ENCODE assay signal across 40 cellular contexts in the genomic region with DNA sequence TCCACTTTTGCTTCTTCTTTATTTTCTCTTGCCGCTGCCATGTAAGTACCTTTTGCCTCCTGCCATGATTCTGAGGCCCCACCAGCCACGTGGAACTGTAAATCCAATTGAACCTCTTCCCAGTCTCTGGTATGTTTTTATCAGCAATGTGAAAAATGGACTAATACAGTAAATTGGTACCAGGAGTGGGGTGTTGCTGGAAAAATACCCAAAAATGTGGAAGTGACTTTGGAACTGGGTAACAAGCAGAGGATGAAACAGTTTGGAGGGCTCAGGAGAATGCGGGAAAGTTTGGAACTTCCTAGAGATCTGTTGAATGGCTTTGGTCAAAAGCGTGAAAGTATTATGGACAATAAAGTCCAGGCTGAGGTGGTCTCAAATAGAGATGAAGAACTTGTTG.
"Had no signal": no experiment of that assay in that cellular context is flagged by ENCODE, and none has a peak within 500 bp of the region (broad histone marks: within the 10 kb centered on the region; RNA-seq: fewer than 3 reads in every experiment).

No MANE protein-coding gene starts in this region.

- H3K36me3 ChIP-seq: adrenal gland, ascending aorta, brain microvascular endothelial cell, breast epithelium, cardiac muscle cell had no signal

- H3K4me1 Mint-ChIP-seq: activated naive CD4-positive, alpha-beta T cell treated with anti-CD3 and anti-CD28 coated beads, Interleukin-2, amount 10 ng/mL, durations not matched to agents 7 days and 5 days; activated naive CD4-positive, alpha-beta T cell treated with anti-CD3 and anti-CD28 coated beads, Interleukin-2, amount 50 U/mL, for 24 hours; activated naive CD8-positive, alpha-beta T cell treated with anti-CD3 and anti-CD28 coated beads for 36 hours; activated naive CD8-positive, alpha-beta T cell treated with anti-CD3 and anti-CD28 coated beads, Interleukin-2, amount 10 ng/mL, durations not matched to agents 7 days and 5 days; activated naive CD8-positive, alpha-beta T cell treated with anti-CD3 and anti-CD28 coated beads, Interleukin-2, amount 50 U/mL, for 24 hours; activated T-helper 17 cell treated with anti-CD3 and anti-CD28 coated beads, Interleukin-2, amount 50 U/mL, for 72 hours; brain; central memory CD8-positive, alpha-beta T cell had no signal

- H3K27ac Mint-ChIP-seq: activated naive CD4-positive, alpha-beta T cell treated with anti-CD3 and anti-CD28 coated beads for 36 hours; activated naive CD4-positive, alpha-beta T cell treated with anti-CD3 and anti-CD28 coated beads, Interleukin-2, amount 10 ng/mL, durations not matched to agents 7 days and 5 days; activated naive CD4-positive, alpha-beta T cell treated with anti-CD3 and anti-CD28 coated beads, Interleukin-2, amount 50 U/mL, for 24 hours; activated naive CD4-positive, alpha-beta T cell treated with anti-CD3 and anti-CD28 coated beads, Interleukin-2, amount 50 U/mL, for 72 hours; activated naive CD8-positive, alpha-beta T cell; activated naive CD8-positive, alpha-beta T cell treated with anti-CD3 and anti-CD28 coated beads for 36 hours; activated naive CD8-positive, alpha-beta T cell treated with anti-CD3 and anti-CD28 coated beads, Interleukin-2, amount 10 ng/mL, durations not matched to agents 7 days and 5 days; activated naive CD8-positive, alpha-beta T cell treated with anti-CD3 and anti-CD28 coated beads, Interleukin-2, amount 50 U/mL, for 24 hours; activated T-cell treated with anti-CD3 and anti-CD28 coated beads, Interleukin-2, amount 50 U/mL, for 24 hours; activated T-cell treated with anti-CD3 and anti-CD28 coated beads, Interleukin-2, amount 50 U/mL, for 72 hours; activated T-helper 1 cell treated with anti-CD3 and anti-CD28 coated beads, Interleukin-12 subunit alpha, Interleukin-12 subunit beta, Interleukin-2, Interleukin-4 antibody, amounts not matched to agents 30 ng/mL and 10 ng/mL and 1 ng/mL, durations not matched to agents 14 hours and 24 hours and 36 hours; activated T-helper 17 cell treated with anti-CD3 and anti-CD28 coated beads, Interleukin-2, amount 50 U/mL, for 72 hours; activated T-helper 2 cell treated with anti-CD3 and anti-CD28 coated beads, Interferon-gamma antibody, Interleukin-2, Interleukin-4, amounts not matched to agents 10 μg/mL and 5 μg/mL and 100 μg/mL, durations not matched to agents 14 hours and 24 hours and 36 hours; brain had no signal

- H3K4me3 Mint-ChIP-seq: activated naive CD4-positive, alpha-beta T cell treated with anti-CD3 and anti-CD28 coated beads for 36 hours; activated naive CD4-positive, alpha-beta T cell treated with anti-CD3 and anti-CD28 coated beads, Interleukin-2, amount 10 ng/mL, durations not matched to agents 7 days and 5 days; activated naive CD4-positive, alpha-beta T cell treated with anti-CD3 and anti-CD28 coated beads, Interleukin-2, amount 50 U/mL, for 24 hours; activated naive CD8-positive, alpha-beta T cell; activated naive CD8-positive, alpha-beta T cell treated with anti-CD3 and anti-CD28 coated beads for 36 hours; activated naive CD8-positive, alpha-beta T cell treated with anti-CD3 and anti-CD28 coated beads, Interleukin-2, amount 10 ng/mL, durations not matched to agents 7 days and 5 days; activated naive CD8-positive, alpha-beta T cell treated with anti-CD3 and anti-CD28 coated beads, Interleukin-2, amount 50 U/mL, for 24 hours; activated T-cell treated with anti-CD3 and anti-CD28 coated beads, Interleukin-2, amount 50 U/mL, for 24 hours; activated T-cell treated with anti-CD3 and anti-CD28 coated beads, Interleukin-2, amount 50 U/mL, for 4 hours; activated T-cell treated with anti-CD3 and anti-CD28 coated beads, Interleukin-2, amount 50 U/mL, for 72 hours; activated T-helper 1 cell treated with anti-CD3 and anti-CD28 coated beads, Interleukin-12 subunit alpha, Interleukin-12 subunit beta, Interleukin-2, Interleukin-4 antibody, amounts not matched to agents 30 ng/mL and 10 ng/mL and 1 ng/mL, durations not matched to agents 14 hours and 24 hours and 36 hours; activated T-helper 17 cell treated with anti-CD3 and anti-CD28 coated beads, Interleukin-2, amount 50 U/mL, for 72 hours; brain; central memory CD8-positive, alpha-beta T cell had no signal

- H3K4me1 ChIP-seq: adrenal gland, ascending aorta, body of pancreas, breast epithelium had no signal

- H3K27ac ChIP-seq: adrenal gland, ascending aorta, body of pancreas, brain microvascular endothelial cell, breast epithelium, cardiac muscle cell had no signal

- H3K36me3 Mint-ChIP-seq: activated naive CD4-positive, alpha-beta T cell treated with anti-CD3 and anti-CD28 coated beads, Interleukin-2, amount 10 ng/mL, durations not matched to agents 7 days and 5 days; activated naive CD4-positive, alpha-beta T cell treated with anti-CD3 and anti-CD28 coated beads, Interleukin-2, amount 50 U/mL, for 24 hours; activated naive CD8-positive, alpha-beta T cell; activated naive CD8-positive, alpha-beta T cell treated with anti-CD3 and anti-CD28 coated beads for 36 hours; activated naive CD8-positive, alpha-beta T cell treated with anti-CD3 and anti-CD28 coated beads, Interleukin-2, amount 10 ng/mL, durations not matched to agents 7 days and 5 days had no signal

- FAIRE-seq: astrocyte, bronchial epithelial cell had no signal

- H3K4me3 ChIP-seq: adrenal gland, ascending aorta, body of pancreas, breast epithelium, cardiac muscle cell had no signal

- DNase-seq: activated effector memory CD4-positive, alpha-beta T cell treated with anti-CD3 and anti-CD28 coated beads, Interleukin-2, amount 50 U/mL, for 16 hours; activated effector memory CD4-positive, alpha-beta T cell treated with Interleukin-2 at 50 U/mL for 16 hours; activated gamma-delta T cell; activated gamma-delta T cell treated with Interleukin-2 at 50 U/mL for 16 hours; activated naive CD4-positive, alpha-beta T cell; activated naive CD4-positive, alpha-beta T cell treated with anti-CD3 and anti-CD28 coated beads for 36 hours; activated naive CD4-positive, alpha-beta T cell treated with anti-CD3 and anti-CD28 coated beads, Interleukin-2, amount 10 ng/mL, durations not matched to agents 7 days and 5 days; activated naive CD4-positive, alpha-beta T cell treated with anti-CD3 and anti-CD28 coated beads, Interleukin-2, amount 50 U/mL, for 16 hours; activated naive CD4-positive, alpha-beta T cell treated with Interleukin-2 at 50 U/mL for 16 hours; activated naive CD8-positive, alpha-beta T cell treated with anti-CD3 and anti-CD28 coated beads for 36 hours; activated naive CD8-positive, alpha-beta T cell treated with anti-CD3 and anti-CD28 coated beads, Interleukin-2, amount 10 ng/mL, durations not matched to agents 7 days and 5 days; activated naive CD8-positive, alpha-beta T cell treated with anti-CD3 and anti-CD28 coated beads, Interleukin-2, amount 50 U/mL, for 24 hours; activated T-cell treated with anti-CD3 and anti-CD28 coated beads, Interleukin-2, amount 50 U/mL, for 1 hour; activated T-cell treated with anti-CD3 and anti-CD28 coated beads, Interleukin-2, amount 50 U/mL, for 24 hours; activated T-cell treated with anti-CD3 and anti-CD28 coated beads, Interleukin-2, amount 50 U/mL, for 4 hours; activated T-cell treated with anti-CD3 and anti-CD28 coated beads, Interleukin-2, amount 50 U/mL, for 48 hours; activated T-cell treated with anti-CD3 and anti-CD28 coated beads, Interleukin-2, amount 50 U/mL, for 72 hours; adrenal gland; amniotic stem cell; amygdala; anterior cingulate cortex; aorta; body of pancreas; brain microvascular endothelial cell; caudate nucleus; central memory CD4-positive, alpha-beta T cell; cerebellar nuclear complex had no signal

- H3K9me3 ChIP-seq: adrenal gland, ascending aorta, body of pancreas had no signal

- H3K27me3 Mint-ChIP-seq: activated naive CD4-positive, alpha-beta T cell treated with anti-CD3 and anti-CD28 coated beads, Interleukin-2, amount 10 ng/mL, durations not matched to agents 7 days and 5 days; activated naive CD4-positive, alpha-beta T cell treated with anti-CD3 and anti-CD28 coated beads, Interleukin-2, amount 50 U/mL, for 24 hours; activated naive CD8-positive, alpha-beta T cell; activated naive CD8-positive, alpha-beta T cell treated with anti-CD3 and anti-CD28 coated beads for 36 hours; activated naive CD8-positive, alpha-beta T cell treated with anti-CD3 and anti-CD28 coated beads, Interleukin-2, amount 10 ng/mL, durations not matched to agents 7 days and 5 days; activated naive CD8-positive, alpha-beta T cell treated with anti-CD3 and anti-CD28 coated beads, Interleukin-2, amount 50 U/mL, for 24 hours; activated T-cell treated with anti-CD3 and anti-CD28 coated beads, Interleukin-2, amount 50 U/mL, for 24 hours; activated T-helper 17 cell treated with anti-CD3 and anti-CD28 coated beads, Interleukin-2, amount 50 U/mL, for 72 hours; brain; central memory CD8-positive, alpha-beta T cell had no signal

- ATAC-seq: activated naive CD4-positive, alpha-beta T cell treated with anti-CD3 and anti-CD28 coated beads, Interleukin-2, amount 50 U/mL, for 72 hours; activated naive CD8-positive, alpha-beta T cell treated with anti-CD3 and anti-CD28 coated beads, Interleukin-2, amount 50 U/mL, for 24 hours; activated T-cell treated with anti-CD3 and anti-CD28 coated beads, Interleukin-2, amount 50 U/mL, for 4 hours; activated T-cell treated with anti-CD3 and anti-CD28 coated beads, Interleukin-2, amount 50 U/mL, for 72 hours; activated T-helper 17 cell treated with anti-CD3 and anti-CD28 coated beads, Interleukin-2, amount 50 U/mL, for 72 hours; body of pancreas had no signal

- H3K27me3 ChIP-seq: adrenal gland, ascending aorta, body of pancreas, brain microvascular endothelial cell, breast epithelium, cardiac muscle cell had no signal
